In genomic region chr12:108838194-108839010, GRCh38 we compare ENCODE assay signal across 8 cellular contexts. TPM values are rescaled to one million over a fixed set of nuclear protein-coding genes. Genes with fewer than 3 reads are reported as not detected.
DNase-seq lines count a peak whose midpoint lies in the region; ATAC-seq and TF ChIP-seq lines count a peak whose summit lies in the region.

No MANE protein-coding gene starts in this region.

- H3K9ac ChIP-seq in OCI-LY1 (ENCODE audit: low read length): no peak overlapping the region; the same call in 1 of the 2 replicates

- POLR2A ChIA-PET in AG04450 (lab: Yijun Ruan, JAX): interaction anchor here (0.8 to 4.4 kb wide), 9 partner anchors 9 to 65 kb away, joined by 3 to 47 read pairs (median 6); partner anchors contain the start of gene SSH1

- H3K9me2 ChIP-seq in OCI-LY1 (ENCODE audit: low read depth, low read length): no peaks in the 10 kb centered on the region

- H4K20me1 ChIP-seq in OCI-LY1 (ENCODE audit: insufficient read depth, low read length): no peaks in the 10 kb centered on the region

- H3K4me1 ChIP-seq in OCI-LY1 (ENCODE audit: insufficient read depth, low read length, severe bottlenecking): peaks cover 8% of the 10 kb centered on the region
- H3K4me1 ChIP-seq in transverse colon: peaks cover 20 to 48% (median 32%) of the 10 kb centered on the region in 4 donors

- H3K9me3 ChIP-seq in AG04450 (ENCODE audit: control insufficient read depth, insufficient read depth, low read length) (no peaks in the 10 kb centered on the region; the same call in 1 of the 2 replicates), OCI-LY1 (ENCODE audit: low read length) (no peaks in the 10 kb centered on the region), transverse colon (no peaks in the 10 kb centered on the region)

- H3K27me3 ChIP-seq in AG04450 (ENCODE audit: control insufficient read depth, insufficient read depth, low read length) (no peaks in the 10 kb centered on the region), OCI-LY1 (ENCODE audit: insufficient read depth, low read length) (no peaks in the 10 kb centered on the region), transverse colon (no peaks in the 10 kb centered on the region)

- peak; percentile 47 for TF ChIP-seq POLR2A in transverse colon (IDR thresholded peaks at IDR 0.05)

- peak; percentile 45 for TF ChIP-seq EP300 in transverse colon (IDR thresholded peaks at IDR 0.05; ENCODE audit: low read depth)

- H3K79me2 ChIP-seq in OCI-LY1 (ENCODE audit: insufficient read depth, low read length): no peaks in the 10 kb centered on the region

- ATAC-seq in GM18909 (IDR thresholded peaks at IDR 0.05; ENCODE audit: poor library complexity, unreplicated experiment) (peak; percentile 97), HG03135 (IDR thresholded peaks at IDR 0.05; ENCODE audit: unreplicated experiment) (peak; percentile 80), omental fat pad (ENCODE audit: low FRiP score) (peak; percentile 86)

- 50 to 81% methylated on average over 4 to 14 of the region's 14 CpGs for WGBS in transverse colon (ENCODE audit: low coverage in 1 of 2), 2 donors

- H3K36me3 ChIP-seq in OCI-LY1 (ENCODE audit: insufficient read depth, low read length): no peaks in the 10 kb centered on the region
- peaks cover 0 to 6% (median 2%) of the 10 kb centered on the region in 4 donors for H3K36me3 ChIP-seq in transverse colon

- H3K4me3 ChIP-seq in AG04450 (ENCODE audit: low read depth, low read length) (peak overlapping the region; percentile 20; the same call in 1 of the 2 replicates), OCI-LY1 (ENCODE audit: low read depth, low read length, poor library complexity, severe bottlenecking) (no peak overlapping the region), fibroblast of mammary gland (ENCODE audit: control insufficient read depth, low read depth, low read length) (no peak overlapping the region), transverse colon (no peak overlapping the region)

- CTCF ChIA-PET in AG04450 (lab: Charles Lee): interaction anchor here (1.0 to 1.5 kb wide), 5 partner anchors 13 to 268 kb away, joined by 3 to 5 read pairs (median 4); no protein-coding TSS in a partner anchor

- no peak overlapping the region; the same call in 1 of the 2 replicates for H3K4me2 ChIP-seq in OCI-LY1 (ENCODE audit: low read length)

- H2AFZ ChIP-seq in OCI-LY1 (ENCODE audit: low read length): no peak overlapping the region

- peak overlapping the region; percentile 98 for H3K27ac ChIP-seq in AG04450 (ENCODE audit: low read depth, low read length)
- H3K27ac ChIP-seq in OCI-LY1 (ENCODE audit: low read depth, low read length, poor library complexity, severe bottlenecking): peak overlapping the region; percentile 23
- peak overlapping the region; percentile 83 to 88 (median 85) for H3K27ac ChIP-seq in transverse colon

- no peak for TF ChIP-seq CTCF in AG04450 (IDR thresholded peaks at IDR 0.05; ENCODE audit: low read depth, low read length)
- TF ChIP-seq CTCF in OCI-LY1 (IDR thresholded peaks at IDR 0.05; ENCODE audit: low read length): no peak
- no peak for TF ChIP-seq CTCF in fibroblast of mammary gland (conservative IDR thresholded peaks at IDR 0.05; ENCODE audit: control insufficient read depth, insufficient read depth, low read depth, low read length)
- TF ChIP-seq CTCF in omental fat pad (IDR thresholded peaks at IDR 0.05): no peak
- TF ChIP-seq CTCF in transverse colon (IDR thresholded peaks at IDR 0.05): no peak

- DNase-seq in AG04450 (ENCODE audit: low read depth, low spot score) (peak; percentile 100), activated T-helper 1 cell treated with Interleukin-2 at 50 U/mL for 16 hours (ENCODE audit: low read depth) (peak; percentile 54), fibroblast of mammary gland (ENCODE audit: low read depth) (peak; percentile 100), omental fat pad (ENCODE audit: low spot score) (no peak), transverse colon (peak; percentile 78)

- intact Hi-C loops in transverse colon (cut with DNase I; ENCODE audit: low total_unique reads): no loop called here

- H3F3A ChIP-seq in OCI-LY1 (ENCODE audit: insufficient read depth, low read length): no peaks in the 10 kb centered on the region

- in situ Hi-C loops in transverse colon (cut with MboI; ENCODE audit: low pct_ligation_motif_present in 1 of 4, low pct_unique_long_range_greater_than_20kb in 1 of 4, low sequenced_read_pairs in 3 of 4): no loop called here

RNA-seq across cellular contexts. Expression of gene SSH1, which starts 19.0 kb away (rescaled TPM):
- 44.7 and 50.5 TPM in 2 replicates for polyA plus RNA-seq in AG04450 (2011; rRNA removed)
- polyA minus RNA-seq in AG04450 (2011; rRNA and poly(A)+ RNA removed): 64.2 and 77.4 TPM in 2 replicates
- total RNA-seq in omental fat pad (10 to 100 TPM; 16.4 to 26.5 (median 22.0) TPM), transverse colon (10 to 100 TPM; 15.0 to 39.0 (median 18.9) TPM)

RNA-seq across cellular contexts. Expression of gene DAO, which starts 41.5 kb away (rescaled TPM):
- not detected in 2 replicates for polyA plus RNA-seq in AG04450 (2011; rRNA removed)
- polyA minus RNA-seq in AG04450 (2011; rRNA and poly(A)+ RNA removed): not detected in 2 replicates
- total RNA-seq in omental fat pad (not detected), transverse colon (1 to 10 TPM in 3 of 4 donors, not detected in 1; 3.7 to 7.1 (median 4.4) TPM)

Comparison
In these comparisons a context has a peak if more than half of its experiments do, and no peak if none do; other contexts are left out.
1. H3K27ac ChIP-seq: peak in every context shown above with its lines; median percentile 98 in AG04450; 85 in transverse colon; 23 in OCI-LY1.